ENCODE assay signal across 26 cellular contexts in the genomic region with DNA sequence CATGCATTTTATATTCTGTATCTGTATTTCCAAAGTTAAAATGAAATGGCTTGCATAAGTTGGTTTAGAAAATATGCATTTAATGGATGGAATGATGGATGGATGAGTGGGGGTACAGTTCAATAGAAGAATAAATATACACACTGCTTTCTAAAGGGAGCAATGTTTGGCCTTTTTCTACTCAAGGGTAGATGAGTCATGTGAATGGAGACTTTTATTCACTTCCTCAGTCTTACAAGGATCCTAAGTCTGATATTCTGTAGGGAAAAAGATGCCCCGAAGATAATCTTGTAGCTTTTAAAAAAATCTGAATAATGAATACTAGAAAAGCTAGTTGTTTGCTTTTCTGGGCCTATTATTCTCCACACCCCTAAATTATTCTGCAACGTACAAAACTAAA.
"Had no signal": no experiment of that assay in that cellular context is flagged by ENCODE, and none has a peak within 500 bp of the region (broad histone marks: within the 10 kb centered on the region; RNA-seq: fewer than 3 reads in every experiment).

No MANE protein-coding gene starts in this region.

- H3K27ac ChIP-seq: adrenal gland, body of pancreas, SJSA1 had no signal

- H3K36me3 ChIP-seq: adrenal gland, SJSA1 had no signal

- DNase-seq: activated CD4-positive, alpha-beta T cell treated with anti-CD3 and anti-CD28 coated beads for 48 hours; activated CD4-positive, alpha-beta T cell treated with anti-CD3 and anti-CD28 coated beads, Interleukin-2, amount 50 U/mL, for 4 hours; activated CD4-positive, CD25-positive, alpha-beta regulatory T cell treated with anti-CD3 and anti-CD28 coated beads, Interleukin-2, amount 50 U/mL, for 72 hours; activated CD8-positive, alpha-beta memory T cell treated with anti-CD3 and anti-CD28 coated beads, Interleukin-2, amount 50 U/mL, for 48 hours; activated CD8-positive, alpha-beta T cell treated with anti-CD3 and anti-CD28 coated beads, Interleukin-2, amount 10 ng/mL, durations not matched to agents 7 days and 5 days; activated naive CD4-positive, alpha-beta T cell treated with anti-CD3 and anti-CD28 coated beads, Interleukin-2, amount 50 U/mL, for 16 hours; activated naive CD8-positive, alpha-beta T cell treated with anti-CD3 and anti-CD28 coated beads, Interleukin-2, amount 10 ng/mL, durations not matched to agents 7 days and 5 days; activated T-cell treated with anti-CD3 and anti-CD28 coated beads, Interleukin-2, amount 50 U/mL, for 1 hour; adrenal gland; anterior cingulate cortex; body of pancreas; central memory CD4-positive, alpha-beta T cell; Karpas-422; MM.1S; NCI-H1092 treated with DMSO at 0.1 percent for 48 hours; NCI-H1417 treated with DMSO at 0.1 percent for 48 hours; NCI-H1694; NCI-H2029 treated with DMSO at 0.1 percent for 48 hours; NCI-H345; NCI-H510A; NCI-H69; PC-3; SHP77 had no signal

- H3K27me3 ChIP-seq: adrenal gland, body of pancreas, SJSA1 had no signal

- H3K4me3 ChIP-seq: adrenal gland, body of pancreas, K562, SJSA1 had no signal

- ATAC-seq: activated CD8-positive, alpha-beta T cell treated with anti-CD3 and anti-CD28 coated beads, Interleukin-2, amount 10 ng/mL, durations not matched to agents 7 days and 5 days; body of pancreas; K562; PC-3; SK-N-SH treated with all-trans-retinoic acid at 6 μM for 48 hours had no signal

- H3K4me1 ChIP-seq: adrenal gland, body of pancreas, SJSA1 had no signal

- H3K9me3 ChIP-seq: adrenal gland, body of pancreas had no signal
